1 cellular context compared by ENCODE assay signal in the genomic region with DNA sequence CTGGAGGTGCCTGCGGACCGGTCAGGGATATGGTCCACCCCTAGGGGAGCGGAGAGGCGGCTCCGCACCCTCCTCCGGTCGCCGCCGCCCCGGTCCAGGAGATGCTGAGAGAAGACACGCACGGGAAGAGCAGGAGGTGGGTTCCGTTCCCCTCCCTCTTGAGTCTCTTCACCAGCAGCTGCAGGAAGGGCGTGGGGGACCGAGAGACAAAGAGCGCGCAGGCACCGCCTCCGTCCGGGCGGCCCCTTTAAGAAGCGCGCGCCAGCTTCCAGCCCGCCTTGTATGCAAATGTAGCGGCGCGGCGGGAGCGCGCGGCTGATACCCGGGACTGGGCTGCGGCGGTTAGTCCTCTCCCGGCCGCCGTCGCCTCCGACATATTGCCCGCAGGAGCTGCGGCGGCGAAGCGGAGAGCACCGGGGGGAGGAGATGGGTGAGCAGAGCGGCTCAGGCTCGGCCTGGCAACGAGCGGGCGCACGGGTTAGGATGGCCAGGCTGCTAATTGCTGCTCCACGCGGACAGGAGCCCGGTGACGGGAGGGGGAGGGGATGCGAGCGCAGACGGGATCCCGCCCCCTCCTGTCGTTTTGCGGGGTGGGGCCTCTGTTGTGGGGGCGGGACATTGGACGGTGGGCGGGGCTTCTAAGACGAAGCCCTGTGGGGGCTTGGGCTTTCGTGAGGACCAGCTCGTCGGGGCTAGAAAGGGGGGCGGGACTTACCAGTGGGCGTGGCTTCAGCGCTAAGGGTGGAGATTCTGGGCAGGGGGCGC.
TF ChIP-seq lines count a peak whose summit lies in the region.

A gene (plus strand): TSS at position 318 of the 765 bp plus-strand sequence. CDS start 109 bp downstream, at position 427.

TF ChIP-seq in HepG2, 621 proteins besides CTCF, POLR2A, EP300 and RAD21 (continued from another document and continues in another):
- TF ChIP-seq, protein P1, sequence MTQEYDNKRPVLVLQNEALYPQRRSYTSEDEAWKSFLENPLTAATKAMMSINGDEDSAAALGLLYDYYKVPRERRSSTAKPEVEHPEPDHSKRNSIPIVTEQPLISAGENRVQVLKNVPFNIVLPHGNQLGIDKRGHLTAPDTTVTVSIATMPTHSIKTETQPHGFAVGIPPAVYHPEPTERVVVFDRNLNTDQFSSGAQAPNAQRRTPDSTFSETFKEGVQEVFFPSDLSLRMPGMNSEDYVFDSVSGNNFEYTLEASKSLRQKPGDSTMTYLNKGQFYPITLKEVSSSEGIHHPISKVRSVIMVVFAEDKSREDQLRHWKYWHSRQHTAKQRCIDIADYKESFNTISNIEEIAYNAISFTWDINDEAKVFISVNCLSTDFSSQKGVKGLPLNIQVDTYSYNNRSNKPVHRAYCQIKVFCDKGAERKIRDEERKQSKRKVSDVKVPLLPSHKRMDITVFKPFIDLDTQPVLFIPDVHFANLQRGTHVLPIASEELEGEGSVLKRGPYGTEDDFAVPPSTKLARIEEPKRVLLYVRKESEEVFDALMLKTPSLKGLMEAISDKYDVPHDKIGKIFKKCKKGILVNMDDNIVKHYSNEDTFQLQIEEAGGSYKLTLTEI (CRISPR knock-in tag; conservative IDR thresholded peaks at IDR 0.05): no peak
- TF ChIP-seq DNMT1 (CRISPR knock-in tag; IDR thresholded peaks at IDR 0.05): no peak
- peak; percentile 95 for TF ChIP-seq SALL2 (CRISPR knock-in tag; IDR thresholded peaks at IDR 0.05)
- TF ChIP-seq XRCC5 (optimal IDR thresholded peaks at IDR 0.05; ENCODE audit: low read length): no peak
- peak; percentile 66; the same call in 1 of the 2 replicates for TF ChIP-seq ZNF670 (CRISPR knock-in tag; IDR thresholded peaks at IDR 0.05; ENCODE audit: borderline replicate concordance)
- TF ChIP-seq KAT2B (IDR thresholded peaks at IDR 0.05; ENCODE audit: borderline replicate concordance, low read depth, low read length): no peak
- TF ChIP-seq, protein P2, sequence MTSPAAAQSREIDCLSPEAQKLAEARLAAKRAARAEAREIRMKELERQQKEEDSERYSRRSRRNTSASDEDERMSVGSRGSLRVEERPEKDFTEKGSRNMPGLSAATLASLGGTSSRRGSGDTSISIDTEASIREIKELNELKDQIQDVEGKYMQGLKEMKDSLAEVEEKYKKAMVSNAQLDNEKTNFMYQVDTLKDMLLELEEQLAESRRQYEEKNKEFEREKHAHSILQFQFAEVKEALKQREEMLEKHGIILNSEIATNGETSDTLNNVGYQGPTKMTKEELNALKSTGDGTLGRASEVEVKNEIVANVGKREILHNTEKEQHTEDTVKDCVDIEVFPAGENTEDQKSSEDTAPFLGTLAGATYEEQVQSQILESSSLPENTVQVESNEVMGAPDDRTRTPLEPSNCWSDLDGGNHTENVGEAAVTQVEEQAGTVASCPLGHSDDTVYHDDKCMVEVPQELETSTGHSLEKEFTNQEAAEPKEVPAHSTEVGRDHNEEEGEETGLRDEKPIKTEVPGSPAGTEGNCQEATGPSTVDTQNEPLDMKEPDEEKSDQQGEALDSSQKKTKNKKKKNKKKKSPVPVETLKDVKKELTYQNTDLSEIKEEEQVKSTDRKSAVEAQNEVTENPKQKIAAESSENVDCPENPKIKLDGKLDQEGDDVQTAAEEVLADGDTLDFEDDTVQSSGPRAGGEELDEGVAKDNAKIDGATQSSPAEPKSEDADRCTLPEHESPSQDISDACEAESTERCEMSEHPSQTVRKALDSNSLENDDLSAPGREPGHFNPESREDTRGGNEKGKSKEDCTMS (CRISPR knock-in tag; conservative IDR thresholded peaks at IDR 0.05): no peak
- TF ChIP-seq MED1 (CRISPR knock-in tag; IDR thresholded peaks at IDR 0.05): no peak
- no peak for TF ChIP-seq ZFP1 (CRISPR knock-in tag; IDR thresholded peaks at IDR 0.05)
- TF ChIP-seq ZNF143 (CRISPR knock-in tag; IDR thresholded peaks at IDR 0.05): no peak
- TF ChIP-seq, protein P3, sequence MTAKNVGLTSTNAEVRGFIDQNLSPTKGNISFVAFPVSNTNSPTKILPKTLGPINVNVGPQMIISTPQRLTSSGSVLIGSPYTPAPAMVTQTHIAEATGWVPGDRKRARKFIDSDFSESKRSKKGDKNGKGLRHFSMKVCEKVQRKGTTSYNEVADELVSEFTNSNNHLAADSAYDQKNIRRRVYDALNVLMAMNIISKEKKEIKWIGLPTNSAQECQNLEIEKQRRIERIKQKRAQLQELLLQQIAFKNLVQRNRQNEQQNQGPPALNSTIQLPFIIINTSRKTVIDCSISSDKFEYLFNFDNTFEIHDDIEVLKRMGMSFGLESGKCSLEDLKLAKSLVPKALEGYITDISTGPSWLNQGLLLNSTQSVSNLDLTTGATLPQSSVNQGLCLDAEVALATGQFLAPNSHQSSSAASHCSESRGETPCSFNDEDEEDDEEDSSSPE (CRISPR knock-in tag; IDR thresholded peaks at IDR 0.05): peak; percentile 81
- TF ChIP-seq, protein P4, sequence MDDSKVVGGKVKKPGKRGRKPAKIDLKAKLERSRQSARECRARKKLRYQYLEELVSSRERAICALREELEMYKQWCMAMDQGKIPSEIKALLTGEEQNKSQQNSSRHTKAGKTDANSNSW (CRISPR knock-in tag; IDR thresholded peaks at IDR 0.05; ENCODE audit: borderline replicate concordance): no peak
- TF ChIP-seq NCOA2 (CRISPR knock-in tag; IDR thresholded peaks at IDR 0.05): 0 out of 2 replicates have a peak, but pooled peaks have one; percentile 20
- TF ChIP-seq, protein P5, sequence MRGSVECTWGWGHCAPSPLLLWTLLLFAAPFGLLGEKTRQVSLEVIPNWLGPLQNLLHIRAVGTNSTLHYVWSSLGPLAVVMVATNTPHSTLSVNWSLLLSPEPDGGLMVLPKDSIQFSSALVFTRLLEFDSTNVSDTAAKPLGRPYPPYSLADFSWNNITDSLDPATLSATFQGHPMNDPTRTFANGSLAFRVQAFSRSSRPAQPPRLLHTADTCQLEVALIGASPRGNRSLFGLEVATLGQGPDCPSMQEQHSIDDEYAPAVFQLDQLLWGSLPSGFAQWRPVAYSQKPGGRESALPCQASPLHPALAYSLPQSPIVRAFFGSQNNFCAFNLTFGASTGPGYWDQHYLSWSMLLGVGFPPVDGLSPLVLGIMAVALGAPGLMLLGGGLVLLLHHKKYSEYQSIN (CRISPR knock-in tag; IDR thresholded peaks at IDR 0.05; ENCODE audit: borderline replicate concordance): no peak
- no peak for TF ChIP-seq ATF1 (CRISPR knock-in tag; IDR thresholded peaks at IDR 0.05)
- TF ChIP-seq, protein P6, sequence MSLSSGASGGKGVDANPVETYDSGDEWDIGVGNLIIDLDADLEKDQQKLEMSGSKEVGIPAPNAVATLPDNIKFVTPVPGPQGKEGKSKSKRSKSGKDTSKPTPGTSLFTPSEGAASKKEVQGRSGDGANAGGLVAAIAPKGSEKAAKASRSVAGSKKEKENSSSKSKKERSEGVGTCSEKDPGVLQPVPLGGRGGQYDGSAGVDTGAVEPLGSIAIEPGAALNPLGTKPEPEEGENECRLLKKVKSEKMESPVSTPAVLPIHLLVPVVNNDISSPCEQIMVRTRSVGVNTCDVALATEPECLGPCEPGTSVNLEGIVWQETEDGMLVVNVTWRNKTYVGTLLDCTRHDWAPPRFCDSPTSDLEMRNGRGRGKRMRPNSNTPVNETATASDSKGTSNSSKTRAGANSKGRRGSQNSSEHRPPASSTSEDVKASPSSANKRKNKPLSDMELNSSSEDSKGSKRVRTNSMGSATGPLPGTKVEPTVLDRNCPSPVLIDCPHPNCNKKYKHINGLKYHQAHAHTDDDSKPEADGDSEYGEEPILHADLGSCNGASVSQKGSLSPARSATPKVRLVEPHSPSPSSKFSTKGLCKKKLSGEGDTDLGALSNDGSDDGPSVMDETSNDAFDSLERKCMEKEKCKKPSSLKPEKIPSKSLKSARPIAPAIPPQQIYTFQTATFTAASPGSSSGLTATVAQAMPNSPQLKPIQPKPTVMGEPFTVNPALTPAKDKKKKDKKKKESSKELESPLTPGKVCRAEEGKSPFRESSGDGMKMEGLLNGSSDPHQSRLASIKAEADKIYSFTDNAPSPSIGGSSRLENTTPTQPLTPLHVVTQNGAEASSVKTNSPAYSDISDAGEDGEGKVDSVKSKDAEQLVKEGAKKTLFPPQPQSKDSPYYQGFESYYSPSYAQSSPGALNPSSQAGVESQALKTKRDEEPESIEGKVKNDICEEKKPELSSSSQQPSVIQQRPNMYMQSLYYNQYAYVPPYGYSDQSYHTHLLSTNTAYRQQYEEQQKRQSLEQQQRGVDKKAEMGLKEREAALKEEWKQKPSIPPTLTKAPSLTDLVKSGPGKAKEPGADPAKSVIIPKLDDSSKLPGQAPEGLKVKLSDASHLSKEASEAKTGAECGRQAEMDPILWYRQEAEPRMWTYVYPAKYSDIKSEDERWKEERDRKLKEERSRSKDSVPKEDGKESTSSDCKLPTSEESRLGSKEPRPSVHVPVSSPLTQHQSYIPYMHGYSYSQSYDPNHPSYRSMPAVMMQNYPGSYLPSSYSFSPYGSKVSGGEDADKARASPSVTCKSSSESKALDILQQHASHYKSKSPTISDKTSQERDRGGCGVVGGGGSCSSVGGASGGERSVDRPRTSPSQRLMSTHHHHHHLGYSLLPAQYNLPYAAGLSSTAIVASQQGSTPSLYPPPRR (CRISPR knock-in tag; IDR thresholded peaks at IDR 0.05; ENCODE audit: borderline replicate concordance): peak; percentile 66; the same call in 1 of the 2 replicates
- TF ChIP-seq ZIK1 (CRISPR knock-in tag; IDR thresholded peaks at IDR 0.05; ENCODE audit: borderline replicate concordance, low read depth): peak; percentile 50; the same call in 1 of the 2 replicates
- no peak for TF ChIP-seq FOXM1 (CRISPR knock-in tag; IDR thresholded peaks at IDR 0.05)
- TF ChIP-seq ZNF788 (CRISPR knock-in tag; IDR thresholded peaks at IDR 0.05; ENCODE audit: borderline replicate concordance): peak; percentile 72; the same call in 1 of the 2 replicates
- no peak; the same call in 1 of the 2 replicates for TF ChIP-seq CENPT (CRISPR knock-in tag; IDR thresholded peaks at IDR 0.05; ENCODE audit: low read depth)
- TF ChIP-seq, protein P7, sequence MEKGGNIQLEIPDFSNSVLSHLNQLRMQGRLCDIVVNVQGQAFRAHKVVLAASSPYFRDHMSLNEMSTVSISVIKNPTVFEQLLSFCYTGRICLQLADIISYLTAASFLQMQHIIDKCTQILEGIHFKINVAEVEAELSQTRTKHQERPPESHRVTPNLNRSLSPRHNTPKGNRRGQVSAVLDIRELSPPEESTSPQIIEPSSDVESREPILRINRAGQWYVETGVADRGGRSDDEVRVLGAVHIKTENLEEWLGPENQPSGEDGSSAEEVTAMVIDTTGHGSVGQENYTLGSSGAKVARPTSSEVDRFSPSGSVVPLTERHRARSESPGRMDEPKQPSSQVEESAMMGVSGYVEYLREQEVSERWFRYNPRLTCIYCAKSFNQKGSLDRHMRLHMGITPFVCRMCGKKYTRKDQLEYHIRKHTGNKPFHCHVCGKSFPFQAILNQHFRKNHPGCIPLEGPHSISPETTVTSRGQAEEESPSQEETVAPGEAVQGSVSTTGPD (CRISPR knock-in tag; IDR thresholded peaks at IDR 0.05): no peak
- TF ChIP-seq, protein P8, sequence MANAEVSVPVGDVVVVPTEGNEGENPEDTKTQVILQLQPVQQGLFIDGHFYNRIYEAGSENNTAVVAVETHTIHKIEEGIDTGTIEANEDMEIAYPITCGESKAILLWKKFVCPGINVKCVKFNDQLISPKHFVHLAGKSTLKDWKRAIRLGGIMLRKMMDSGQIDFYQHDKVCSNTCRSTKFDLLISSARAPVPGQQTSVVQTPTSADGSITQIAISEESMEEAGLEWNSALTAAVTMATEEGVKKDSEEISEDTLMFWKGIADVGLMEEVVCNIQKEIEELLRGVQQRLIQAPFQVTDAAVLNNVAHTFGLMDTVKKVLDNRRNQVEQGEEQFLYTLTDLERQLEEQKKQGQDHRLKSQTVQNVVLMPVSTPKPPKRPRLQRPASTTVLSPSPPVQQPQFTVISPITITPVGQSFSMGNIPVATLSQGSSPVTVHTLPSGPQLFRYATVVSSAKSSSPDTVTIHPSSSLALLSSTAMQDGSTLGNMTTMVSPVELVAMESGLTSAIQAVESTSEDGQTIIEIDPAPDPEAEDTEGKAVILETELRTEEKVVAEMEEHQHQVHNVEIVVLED (CRISPR knock-in tag; IDR thresholded peaks at IDR 0.05; ENCODE audit: borderline replicate concordance): peak; percentile 80
- TF ChIP-seq KDM5B (CRISPR knock-in tag; IDR thresholded peaks at IDR 0.05; ENCODE audit: borderline replicate concordance): no peak
- no peak for TF ChIP-seq ZNF138 (CRISPR knock-in tag; IDR thresholded peaks at IDR 0.05; ENCODE audit: low read depth)
- TF ChIP-seq ZMYM2 (CRISPR knock-in tag; IDR thresholded peaks at IDR 0.05): no peak
- TF ChIP-seq ZFP37 (CRISPR knock-in tag; IDR thresholded peaks at IDR 0.05; ENCODE audit: borderline replicate concordance): no peak
- TF ChIP-seq, protein P9, sequence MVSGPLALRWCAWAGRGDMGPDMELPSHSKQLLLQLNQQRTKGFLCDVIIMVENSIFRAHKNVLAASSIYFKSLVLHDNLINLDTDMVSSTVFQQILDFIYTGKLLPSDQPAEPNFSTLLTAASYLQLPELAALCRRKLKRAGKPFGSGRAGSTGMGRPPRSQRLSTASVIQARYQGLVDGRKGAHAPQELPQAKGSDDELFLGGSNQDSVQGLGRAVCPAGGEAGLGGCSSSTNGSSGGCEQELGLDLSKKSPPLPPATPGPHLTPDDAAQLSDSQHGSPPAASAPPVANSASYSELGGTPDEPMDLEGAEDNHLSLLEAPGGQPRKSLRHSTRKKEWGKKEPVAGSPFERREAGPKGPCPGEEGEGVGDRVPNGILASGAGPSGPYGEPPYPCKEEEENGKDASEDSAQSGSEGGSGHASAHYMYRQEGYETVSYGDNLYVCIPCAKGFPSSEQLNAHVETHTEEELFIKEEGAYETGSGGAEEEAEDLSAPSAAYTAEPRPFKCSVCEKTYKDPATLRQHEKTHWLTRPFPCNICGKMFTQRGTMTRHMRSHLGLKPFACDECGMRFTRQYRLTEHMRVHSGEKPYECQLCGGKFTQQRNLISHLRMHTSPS (CRISPR knock-in tag; IDR thresholded peaks at IDR 0.05; ENCODE audit: low read depth): no peak; the same call in 1 of the 2 replicates
- TF ChIP-seq U2AF1 (optimal IDR thresholded peaks at IDR 0.05; ENCODE audit: low read depth, low read length): no peak
- TF ChIP-seq, protein P10, sequence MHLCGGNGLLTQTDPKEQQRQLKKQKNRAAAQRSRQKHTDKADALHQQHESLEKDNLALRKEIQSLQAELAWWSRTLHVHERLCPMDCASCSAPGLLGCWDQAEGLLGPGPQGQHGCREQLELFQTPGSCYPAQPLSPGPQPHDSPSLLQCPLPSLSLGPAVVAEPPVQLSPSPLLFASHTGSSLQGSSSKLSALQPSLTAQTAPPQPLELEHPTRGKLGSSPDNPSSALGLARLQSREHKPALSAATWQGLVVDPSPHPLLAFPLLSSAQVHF (CRISPR knock-in tag; IDR thresholded peaks at IDR 0.05): peak; percentile 83; the same call in 1 of the 2 replicates
- TF ChIP-seq PHF20 (CRISPR knock-in tag; IDR thresholded peaks at IDR 0.05): 0 out of 2 replicates have a peak, but pooled peaks have one; percentile 43
- no peak for TF ChIP-seq NKX3-1 (CRISPR knock-in tag; IDR thresholded peaks at IDR 0.05)
- TF ChIP-seq ZNF230 (CRISPR knock-in tag; IDR thresholded peaks at IDR 0.05): peak; percentile 57; the same call in 1 of the 2 replicates
- no peak for TF ChIP-seq LCORL (IDR thresholded peaks at IDR 0.05)
- TF ChIP-seq LCORL (CRISPR knock-in tag; IDR thresholded peaks at IDR 0.05): peak; percentile 86
- TF ChIP-seq, protein P11, sequence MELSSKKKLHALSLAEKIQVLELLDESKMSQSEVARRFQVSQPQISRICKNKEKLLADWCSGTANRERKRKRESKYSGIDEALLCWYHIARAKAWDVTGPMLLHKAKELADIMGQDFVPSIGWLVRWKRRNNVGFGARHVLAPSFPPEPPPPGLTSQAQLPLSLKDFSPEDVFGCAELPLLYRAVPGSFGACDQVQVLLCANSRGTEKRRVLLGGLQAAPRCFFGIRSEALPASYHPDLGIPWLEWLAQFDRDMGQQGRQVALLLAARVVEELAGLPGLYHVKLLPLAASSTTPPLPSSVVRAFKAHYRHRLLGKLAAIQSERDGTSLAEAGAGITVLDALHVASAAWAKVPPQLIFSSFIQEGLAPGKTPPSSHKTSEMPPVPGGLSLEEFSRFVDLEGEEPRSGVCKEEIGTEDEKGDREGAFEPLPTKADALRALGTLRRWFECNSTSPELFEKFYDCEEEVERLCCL (CRISPR knock-in tag; IDR thresholded peaks at IDR 0.05; ENCODE audit: borderline replicate concordance): no peak
